In genomic region chr20:37413354-37413753, GRCh38 we compare ENCODE assay signal across 12 cellular contexts.
DNase-seq lines count a peak whose midpoint lies in the region; ATAC-seq and TF ChIP-seq lines count a peak whose summit lies in the region.
"Had no signal": no experiment of that assay in that cellular context is flagged by ENCODE, and none has a peak within 500 bp of the region (broad histone marks: within the 10 kb centered on the region; RNA-seq: fewer than 3 reads in every experiment).

No MANE protein-coding gene starts in this region.

- H3K9me3 Mint-ChIP-seq in natural killer cell: no peaks in the 10 kb centered on the region
- no peaks in the 10 kb centered on the region for H3K9me3 Mint-ChIP-seq in natural killer cell treated with Interleukin-12 subunit alpha and Interleukin-12 subunit beta and Interleukin-15 and Interleukin-18, amount 100 ng/mL, for 72 hours

- WGBS in hepatocyte (ENCODE audit: low lambda C conversion rate, missing lambda C conversion rate): 69% methylated on average over 7 of the region's 9 CpGs

- H3K36me3 ChIP-seq in RWPE2 (ENCODE audit: low read depth) (no peaks in the 10 kb centered on the region), hepatocyte (replicated peaks; ENCODE audit: insufficient read depth, low read depth) (no peaks in the 10 kb centered on the region)

- H3K27me3 Mint-ChIP-seq in natural killer cell (ENCODE audit: low read depth in 2 of 2): peaks cover 13 to 16% of the 10 kb centered on the region in 2 donors
- peaks cover 0 to 17% of the 10 kb centered on the region in 2 donors for H3K27me3 Mint-ChIP-seq in natural killer cell treated with Interleukin-12 subunit alpha and Interleukin-12 subunit beta and Interleukin-15 and Interleukin-18, amount 100 ng/mL, for 72 hours

- H3K79me2 ChIP-seq in hepatocyte: no peaks in the 10 kb centered on the region

- H3K9me2 ChIP-seq in hepatocyte (replicated peaks; ENCODE audit: insufficient read depth): no peaks in the 10 kb centered on the region
- H3K9me2 ChIP-seq: SK-N-SH had no signal

- H2AFZ ChIP-seq in hepatocyte: no peak overlapping the region

- DNase-seq in natural killer cell (no peak), RWPE2 (ENCODE audit: low spot score) (peak; percentile 81), hepatocyte (ENCODE audit: low spot score) (no peak), ecto neural progenitor cell (ENCODE audit: low spot score) (no peak)
- DNase-seq in natural killer cell treated with Interleukin-12 subunit alpha and Interleukin-12 subunit beta and Interleukin-15 and Interleukin-18, amount 100 ng/mL, for 72 hours (ENCODE audit: low spot score): no peak
- DNase-seq: C1 segment of cervical spinal cord, HCEC 1CT, KG1, MV-4-11, SK-N-SH had no signal

- no peak overlapping the region for H3K27ac ChIP-seq in RWPE2 (ENCODE audit: poor library complexity, severe bottlenecking)
- peak overlapping the region; percentile 34 for H3K27ac ChIP-seq in hepatocyte

- H3K36me3 Mint-ChIP-seq in natural killer cell: no peaks in the 10 kb centered on the region
- no peaks in the 10 kb centered on the region for H3K36me3 Mint-ChIP-seq in natural killer cell treated with Interleukin-12 subunit alpha and Interleukin-12 subunit beta and Interleukin-15 and Interleukin-18, amount 100 ng/mL, for 72 hours

- H3K27me3 ChIP-seq in RWPE2 (ENCODE audit: insufficient read depth, poor library complexity, severe bottlenecking) (peaks cover 4% of the 10 kb centered on the region), hepatocyte (peaks cover 22% of the 10 kb centered on the region)

- TF ChIP-seq CTCF in natural killer cell (IDR thresholded peaks at IDR 0.05) (no peak), RWPE2 (IDR thresholded peaks at IDR 0.05; ENCODE audit: poor library complexity, severe bottlenecking) (no peak), hepatocyte (IDR thresholded peaks at IDR 0.05; ENCODE audit: poor library complexity) (no peak)

- H3K4me2 ChIP-seq in hepatocyte: no peak overlapping the region
- H3K4me2 ChIP-seq: SK-N-SH had no signal

- H3K9me3 ChIP-seq in RWPE2 (ENCODE audit: severe bottlenecking): no peaks in the 10 kb centered on the region
- H3K9me3 ChIP-seq in hepatocyte (ENCODE audit: low read depth): no peaks in the 10 kb centered on the region
- H3K9me3 ChIP-seq: SK-N-SH had no signal

- H3K4me1 ChIP-seq in RWPE2 (ENCODE audit: insufficient read depth, poor library complexity, severe bottlenecking): no peaks in the 10 kb centered on the region
- peaks cover 30% of the 10 kb centered on the region for H3K4me1 ChIP-seq in hepatocyte (ENCODE audit: insufficient read depth)

- H3K4me3 ChIP-seq in RWPE2 (ENCODE audit: severe bottlenecking) (no peak overlapping the region), hepatocyte (no peak overlapping the region)

- ATAC-seq in natural killer cell: no peak
- no peak for ATAC-seq in natural killer cell treated with Interleukin-12 subunit alpha and Interleukin-12 subunit beta and Interleukin-15 and Interleukin-18, amount 100 ng/mL, for 72 hours
- no peak for ATAC-seq in RWPE2 (ENCODE audit: low read depth)
- ATAC-seq in GM19452 (IDR thresholded peaks at IDR 0.05; ENCODE audit: unreplicated experiment): no peak
- ATAC-seq in HG02970 (IDR thresholded peaks at IDR 0.05; ENCODE audit: low FRiP score, unreplicated experiment): no peak

- H3K27ac Mint-ChIP-seq in natural killer cell: no peak overlapping the region
- H3K27ac Mint-ChIP-seq in natural killer cell treated with Interleukin-12 subunit alpha and Interleukin-12 subunit beta and Interleukin-15 and Interleukin-18, amount 100 ng/mL, for 72 hours: no peak overlapping the region

- H3K4me3 Mint-ChIP-seq in natural killer cell: peak overlapping the region; percentile 2
- no peak overlapping the region for H3K4me3 Mint-ChIP-seq in natural killer cell treated with Interleukin-12 subunit alpha and Interleukin-12 subunit beta and Interleukin-15 and Interleukin-18, amount 100 ng/mL, for 72 hours

- H4K20me1 ChIP-seq in hepatocyte (ENCODE audit: insufficient read depth, poor library complexity, severe bottlenecking): no peaks in the 10 kb centered on the region

- H3K4me1 Mint-ChIP-seq in natural killer cell: peaks cover 0 to 9% of the 10 kb centered on the region in 2 donors
- peaks cover 3 to 9% of the 10 kb centered on the region in 2 donors for H3K4me1 Mint-ChIP-seq in natural killer cell treated with Interleukin-12 subunit alpha and Interleukin-12 subunit beta and Interleukin-15 and Interleukin-18, amount 100 ng/mL, for 72 hours (ENCODE audit: low read depth in 2 of 2)

- intact Hi-C loops in natural killer cell (cut with micrococcal nuclease): no loop called here
